In the genomic region with DNA sequence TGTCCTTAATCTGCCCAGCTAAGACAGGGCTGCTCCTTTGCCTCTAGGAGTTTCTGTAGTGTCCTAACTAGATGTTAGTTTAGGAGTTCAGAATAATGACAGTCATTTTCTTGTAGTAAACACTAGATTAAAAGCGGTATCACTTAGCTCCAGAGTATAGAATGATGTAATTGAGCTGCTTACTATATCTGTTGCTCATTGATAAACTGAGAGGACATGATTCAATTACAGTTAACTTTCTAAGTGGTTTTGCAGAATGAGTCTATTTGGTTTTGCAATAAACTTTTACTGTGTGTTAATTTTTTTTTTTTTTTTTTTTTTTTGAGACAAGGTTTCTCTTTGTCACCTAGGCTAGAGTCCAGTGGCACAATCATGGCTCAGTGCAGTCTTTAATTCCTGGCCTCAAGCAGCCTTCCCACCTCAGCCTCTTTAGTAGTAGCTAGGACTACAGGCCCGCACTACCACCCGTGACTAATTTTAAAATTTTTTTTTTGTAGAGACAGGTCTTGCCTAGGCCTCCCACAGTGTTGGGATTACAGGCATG, we compare ENCODE assay signal across 8 cellular contexts. TPM values are rescaled to one million over a fixed set of nuclear protein-coding genes. Genes with fewer than 3 reads are reported as not detected.
DNase-seq lines count a peak whose midpoint lies in the region; ATAC-seq and TF ChIP-seq lines count a peak whose summit lies in the region.

No MANE protein-coding gene starts in this region.

- H3K4me3 Mint-ChIP-seq in HFFc6, result peak overlapping the region; percentile 98
- peak overlapping the region; percentile 86 for H3K4me3 Mint-ChIP-seq in activated CD8-positive, alpha-beta T cell treated with anti-CD3 and anti-CD28 coated beads for 36 hours
- peak overlapping the region; percentile 71 to 96 (median 80) for H3K4me3 Mint-ChIP-seq in immature natural killer cell

- H3K4me3 ChIP-seq in AG04450 (ENCODE audit: low read depth, low read length), result peak overlapping the region; percentile 93; the same call in 1 of the 2 replicates

- DNase-seq in AG04450 (ENCODE audit: low read depth, low spot score) (no peak), HFFc6 (no peak), immature natural killer cell (no peak), COR-L47 (lab: John Stamatoyannopoulos, UW) (no peak), substantia nigra (lab: John Stamatoyannopoulos, UW) (no peak)
- no peak for DNase-seq in activated CD8-positive, alpha-beta T cell treated with anti-CD3 and anti-CD28 coated beads for 36 hours

- H3K9me3 Mint-ChIP-seq in HFFc6, result peaks cover 4% of the 10 kb centered on the region; the same call in 1 of the 2 replicates
- H3K9me3 Mint-ChIP-seq in activated CD8-positive, alpha-beta T cell treated with anti-CD3 and anti-CD28 coated beads for 36 hours, result peaks cover 1% of the 10 kb centered on the region
- no peaks in the 10 kb centered on the region for H3K9me3 Mint-ChIP-seq in immature natural killer cell

- H3K36me3 Mint-ChIP-seq in HFFc6 (ENCODE audit: low read depth) (peaks cover 44% of the 10 kb centered on the region), immature natural killer cell (peaks cover 0 to 7% (median 6%) of the 10 kb centered on the region in 3 donors)
- H3K36me3 Mint-ChIP-seq in activated CD8-positive, alpha-beta T cell treated with anti-CD3 and anti-CD28 coated beads for 36 hours (ENCODE audit: low read depth), result peaks cover 22% of the 10 kb centered on the region

- peak overlapping the region; percentile 99 for H3K27ac Mint-ChIP-seq in HFFc6
- H3K27ac Mint-ChIP-seq in activated CD8-positive, alpha-beta T cell treated with anti-CD3 and anti-CD28 coated beads for 36 hours, result peak overlapping the region; percentile 77
- peak overlapping the region in 4 of 6 donors; percentile 53 to 76 (median 70) for H3K27ac Mint-ChIP-seq in immature natural killer cell

- ATAC-seq in activated CD8-positive, alpha-beta T cell treated with anti-CD3 and anti-CD28 coated beads for 36 hours, result peak; percentile 21
- ATAC-seq in GM18858 (IDR thresholded peaks at IDR 0.05; ENCODE audit: unreplicated experiment), result no peak
- no peak for ATAC-seq in HG03432 (IDR thresholded peaks at IDR 0.05; ENCODE audit: unreplicated experiment)

- TF ChIP-seq CTCF in AG04450 (IDR thresholded peaks at IDR 0.05; ENCODE audit: low read depth, low read length) (no peak), HFFc6 (IDR thresholded peaks at IDR 0.05) (no peak)
- TF ChIP-seq CTCF in activated CD8-positive, alpha-beta T cell treated with anti-CD3 and anti-CD28 coated beads for 36 hours (IDR thresholded peaks at IDR 0.05), result no peak

- H3K9me3 ChIP-seq in AG04450 (ENCODE audit: control insufficient read depth, insufficient read depth, low read length), result peaks cover 4% of the 10 kb centered on the region; the same call in 1 of the 2 replicates

- H3K27me3 Mint-ChIP-seq in HFFc6 (ENCODE audit: insufficient read depth) (peaks cover 3% of the 10 kb centered on the region), immature natural killer cell (ENCODE audit: low read depth in 3 of 3) (peaks cover 5 to 7% (median 7%) of the 10 kb centered on the region in 3 donors)
- no peaks in the 10 kb centered on the region for H3K27me3 Mint-ChIP-seq in activated CD8-positive, alpha-beta T cell treated with anti-CD3 and anti-CD28 coated beads for 36 hours

- POLR2A ChIA-PET in AG04450 (lab: Yijun Ruan, JAX), result interaction anchor here (0.5 to 0.9 kb wide), 3 partner anchors 47 to 128 kb away, joined by 3 to 8 read pairs (median 6); no protein-coding TSS in a partner anchor
- POLR2A ChIA-PET in activated CD8-positive, alpha-beta T cell treated with anti-CD3 and anti-CD28 coated beads for 36 hours (lab: Charles Lee), result interaction anchor here (0.7 to 1.3 kb wide), 4 partner anchors 10 to 330 kb away, joined by 3 read pairs; no protein-coding TSS in a partner anchor

- peak overlapping the region; percentile 98 for H3K27ac ChIP-seq in AG04450 (ENCODE audit: low read depth, low read length)
- no peak overlapping the region for H3K27ac ChIP-seq in substantia nigra (ENCODE audit: low read depth, low read length, poor library complexity, severe bottlenecking)

- no peaks in the 10 kb centered on the region for H3K27me3 ChIP-seq in AG04450 (ENCODE audit: control insufficient read depth, insufficient read depth, low read length)

- intact Hi-C loops in activated CD8-positive, alpha-beta T cell treated with anti-CD3 and anti-CD28 coated beads for 36 hours (cut with micrococcal nuclease), result no loop called here

- CTCF ChIA-PET in AG04450 (lab: Charles Lee), result interaction anchor here (1.0 to 12.7 kb wide), 7 partner anchors 9 to 346 kb away, joined by 3 to 83 read pairs (median 4); no protein-coding TSS in a partner anchor
- CTCF ChIA-PET in activated CD8-positive, alpha-beta T cell treated with anti-CD3 and anti-CD28 coated beads for 36 hours (lab: Charles Lee), result interaction anchor here (0.8 to 4.2 kb wide), 3 partner anchors 9 to 390 kb away, joined by 3 to 27 read pairs (median 7); no protein-coding TSS in a partner anchor

- H3K4me1 Mint-ChIP-seq in HFFc6 (ENCODE audit: low read depth), result peaks cover 46% of the 10 kb centered on the region
- peaks cover 51% of the 10 kb centered on the region for H3K4me1 Mint-ChIP-seq in activated CD8-positive, alpha-beta T cell treated with anti-CD3 and anti-CD28 coated beads for 36 hours (ENCODE audit: low read depth)
- peaks cover 41 to 54% of the 10 kb centered on the region in 2 donors for H3K4me1 Mint-ChIP-seq in immature natural killer cell

RNA-seq across cellular contexts. Expression of a gene that starts 1.8 kb away (rescaled TPM):
- polyA plus RNA-seq in AG04450 (2011; rRNA removed) (39.3 and 48.2 TPM in 2 replicates), immature natural killer cell (10 to 100 TPM; 67.5 to 92.1 (median 74.8) TPM)
- 9.7 and 15.9 TPM in 2 replicates for polyA minus RNA-seq in AG04450 (2011; rRNA and poly(A)+ RNA removed)
- total RNA-seq in HFFc6 (2021; fragmentation: NEBNext Ultra II Directional; extraction: Animal tissue kit (Norgen Biotek cat#: 25700)), result 10 to 100 TPM; 40.0 to 58.1 (median 51.7) TPM
- 10 to 100 TPM; 21.1 to 23.4 TPM for total RNA-seq in activated CD8-positive, alpha-beta T cell treated with anti-CD3 and anti-CD28 coated beads for 36 hours
